10 cellular contexts compared by ENCODE assay signal in genomic region chr4:184644553-184645307, GRCh38. TPM values are rescaled to one million over a fixed set of nuclear protein-coding genes. Genes with fewer than 3 reads are reported as not detected.
DNase-seq lines count a peak whose midpoint lies in the region; ATAC-seq and TF ChIP-seq lines count a peak whose summit lies in the region.
"Had no signal": no experiment of that assay in that cellular context is flagged by ENCODE, and none has a peak within 500 bp of the region (broad histone marks: within the 10 kb centered on the region; RNA-seq: fewer than 3 reads in every experiment).

No MANE protein-coding gene starts in this region.

- H3K27ac Mint-ChIP-seq in neural progenitor cell = no peak overlapping the region
- H3K27ac Mint-ChIP-seq: stimulated activated naive B cell treated with anti-CD40 and anti-IgM and Interleukin-4, amounts not matched to agents 10 μg/mL and 1 μg/mL and 100 μg/mL, for 72 hours had no signal

- H3K36me3 Mint-ChIP-seq in neural progenitor cell = peaks cover 17% of the 10 kb centered on the region

- peaks cover 15% of the 10 kb centered on the region; the same call in 1 of the 2 replicates for H3K36me3 ChIP-seq in MM.1S (replicated peaks; ENCODE audit: insufficient read depth, low read length)
- peaks cover 5% of the 10 kb centered on the region for H3K36me3 ChIP-seq in brain microvascular endothelial cell (replicated peaks)
- H3K36me3 ChIP-seq in neural progenitor cell = no peaks in the 10 kb centered on the region
- no peaks in the 10 kb centered on the region for H3K36me3 ChIP-seq in breast epithelium
- no peaks in the 10 kb centered on the region; the same call in 1 of the 2 replicates for H3K36me3 ChIP-seq in PC-3 (ENCODE audit: low read depth, low read length)

- in situ Hi-C loops in brain microvascular endothelial cell (cut with HindIII; ENCODE audit: low pct_ligation_motif_present, low sequenced_read_pairs) = no loop called here

- H3F3A ChIP-seq in MM.1S (ENCODE audit: insufficient read depth, low read length) (peaks cover 34% of the 10 kb centered on the region), neural progenitor cell (ENCODE audit: low read depth) (peaks cover 17% of the 10 kb centered on the region), PC-3 (ENCODE audit: low read length, unreplicated experiment) (no peaks in the 10 kb centered on the region)

- no peak overlapping the region for H2AFZ ChIP-seq in MM.1S (ENCODE audit: low read length)
- H2AFZ ChIP-seq in neural progenitor cell (replicated peaks) = no peak overlapping the region
- H2AFZ ChIP-seq in PC-3 (ENCODE audit: low read length) = no peak overlapping the region

- peaks cover 97% of the 10 kb centered on the region for H3K79me2 ChIP-seq in MM.1S (ENCODE audit: low read length)
- H3K79me2 ChIP-seq in neural progenitor cell (ENCODE audit: low read depth) = peaks cover 92% of the 10 kb centered on the region
- H3K79me2 ChIP-seq in PC-3 (ENCODE audit: low read length) = peaks cover 79% of the 10 kb centered on the region

- POLR2A ChIA-PET in PC-3 (lab: Charles Lee; ENCODE audit: unreplicated experiment) = no interaction called here

- H3K9me3 Mint-ChIP-seq in neural progenitor cell = no peaks in the 10 kb centered on the region
- H3K9me3 Mint-ChIP-seq: stimulated activated naive B cell treated with anti-CD40 and anti-IgM and Interleukin-4, amounts not matched to agents 10 μg/mL and 1 μg/mL and 100 μg/mL, for 72 hours had no signal

- peaks cover 32% of the 10 kb centered on the region for H3K4me1 ChIP-seq in MM.1S (ENCODE audit: low read length)
- peaks cover 20% of the 10 kb centered on the region for H3K4me1 ChIP-seq in neural progenitor cell
- peaks cover 4 to 11% of the 10 kb centered on the region in 2 donors for H3K4me1 ChIP-seq in breast epithelium
- peaks cover 11% of the 10 kb centered on the region for H3K4me1 ChIP-seq in PC-3 (ENCODE audit: insufficient read depth, low read length)

- H3K4me1 Mint-ChIP-seq in neural progenitor cell = peaks cover 52% of the 10 kb centered on the region

- no peak overlapping the region for H3K27ac ChIP-seq in MM.1S (ENCODE audit: low read length)
- H3K27ac ChIP-seq in brain microvascular endothelial cell = peak overlapping the region; percentile 69
- H3K27ac ChIP-seq in neural progenitor cell = no peak overlapping the region
- no peak overlapping the region for H3K27ac ChIP-seq in breast epithelium
- H3K27ac ChIP-seq in PC-3 (ENCODE audit: low read length) = no peak overlapping the region

- no peak for ATAC-seq in PC-3
- ATAC-seq: stimulated activated naive B cell treated with anti-CD40 and anti-IgM and Interleukin-4, amounts not matched to agents 10 μg/mL and 1 μg/mL and 100 μg/mL, for 72 hours had no signal

- no peaks in the 10 kb centered on the region for H3K27me3 ChIP-seq in MM.1S (replicated peaks; ENCODE audit: insufficient read depth, low read length)
- no peaks in the 10 kb centered on the region for H3K27me3 ChIP-seq in brain microvascular endothelial cell (replicated peaks)
- H3K27me3 ChIP-seq in neural progenitor cell = no peaks in the 10 kb centered on the region
- no peaks in the 10 kb centered on the region for H3K27me3 ChIP-seq in breast epithelium
- H3K27me3 ChIP-seq in PC-3 (ENCODE audit: low read length) = no peaks in the 10 kb centered on the region

- DNase-seq in activated CD4-positive, alpha-beta T cell treated with anti-CD3 and anti-CD28 coated beads for 48 hours = peak; percentile 12
- no peak for DNase-seq in activated CD4-positive, alpha-beta T cell treated with anti-CD3 and anti-CD28 coated beads for 4 hours
- DNase-seq in MM.1S (no peak), brain microvascular endothelial cell (no peak), neural progenitor cell (ENCODE audit: low spot score) (no peak), breast epithelium (ENCODE audit: low spot score in 2 of 2) (no peak), PC-3 (no peak), inferior parietal cortex (ENCODE audit: extremely low spot score) (no peak)
- DNase-seq: NCI-H2029 treated with DMSO at 0.1 percent for 48 hours; stimulated activated naive B cell treated with anti-CD40 and anti-IgM and Interleukin-4, amounts not matched to agents 10 μg/mL and 1 μg/mL and 100 μg/mL, for 72 hours had no signal

- peak overlapping the region; percentile 82; the same call in 1 of the 2 replicates for H3K4me2 ChIP-seq in MM.1S (ENCODE audit: low read depth, low read length)
- H3K4me2 ChIP-seq in neural progenitor cell = peak overlapping the region; percentile 9
- H3K4me2 ChIP-seq in PC-3 (ENCODE audit: low read length) = no peak overlapping the region

- no peaks in the 10 kb centered on the region for H3K9me2 ChIP-seq in MM.1S (replicated peaks; ENCODE audit: insufficient read depth, low read length)
- no peaks in the 10 kb centered on the region for H3K9me2 ChIP-seq in PC-3 (replicated peaks; ENCODE audit: low read length)

- no peak for TF ChIP-seq CTCF in MM.1S (IDR thresholded peaks at IDR 0.05; ENCODE audit: low read length)
- TF ChIP-seq CTCF in brain microvascular endothelial cell (IDR thresholded peaks at IDR 0.05; ENCODE audit: low read depth, low read length, missing control alignments) = no peak
- no peak for TF ChIP-seq CTCF in neural progenitor cell (IDR thresholded peaks at IDR 0.05)
- TF ChIP-seq CTCF in breast epithelium (IDR thresholded peaks at IDR 0.05) = no peak
- TF ChIP-seq CTCF in PC-3 (conservative IDR thresholded peaks at IDR 0.05; ENCODE audit: low read depth, low read length) = no peak

- CTCF ChIA-PET in PC-3 (lab: Charles Lee) = no interaction called here

- TF ChIP-seq POLR2A in breast epithelium (IDR thresholded peaks at IDR 0.05) = no peak

- H3K9me3 ChIP-seq in MM.1S (replicated peaks; ENCODE audit: insufficient read depth, low read length) (no peaks in the 10 kb centered on the region), neural progenitor cell (ENCODE audit: low read depth) (no peaks in the 10 kb centered on the region), breast epithelium (no peaks in the 10 kb centered on the region), PC-3 (ENCODE audit: low read length) (no peaks in the 10 kb centered on the region)

- no peak overlapping the region; the same call in 1 of the 2 replicates for H3K4me3 ChIP-seq in MM.1S (ENCODE audit: low read length)
- no peak overlapping the region for H3K4me3 ChIP-seq in brain microvascular endothelial cell (ENCODE audit: low read depth, low read length)
- no peak overlapping the region for H3K4me3 ChIP-seq in neural progenitor cell
- H3K4me3 ChIP-seq in breast epithelium = no peak overlapping the region
- no peak overlapping the region for H3K4me3 ChIP-seq in PC-3 (ENCODE audit: low read length)

- intact Hi-C loops in breast epithelium (cut with DNase I; ENCODE audit: low total_unique reads) (no loop called here), PC-3 (cut with micrococcal nuclease) (loop anchor here (5.0 to 10.0 kb wide), 2 partner anchors 103 to 240 kb away; no protein-coding TSS in a partner anchor)

- H3K4me3 Mint-ChIP-seq in neural progenitor cell = peak overlapping the region; percentile 10
- H3K4me3 Mint-ChIP-seq: stimulated activated naive B cell treated with anti-CD40 and anti-IgM and Interleukin-4, amounts not matched to agents 10 μg/mL and 1 μg/mL and 100 μg/mL, for 72 hours had no signal

- H3K27me3 Mint-ChIP-seq in neural progenitor cell (ENCODE audit: insufficient read depth, low read depth) = peaks cover 2% of the 10 kb centered on the region
- H3K27me3 Mint-ChIP-seq: stimulated activated naive B cell treated with anti-CD40 and anti-IgM and Interleukin-4, amounts not matched to agents 10 μg/mL and 1 μg/mL and 100 μg/mL, for 72 hours had no signal

- H4K20me1 ChIP-seq in MM.1S (ENCODE audit: insufficient read depth, low read length) (peaks cover 20% of the 10 kb centered on the region), neural progenitor cell (ENCODE audit: low read depth) (peaks cover 42% of the 10 kb centered on the region), PC-3 (ENCODE audit: low read length) (no peaks in the 10 kb centered on the region)

- H3K9ac ChIP-seq in MM.1S (ENCODE audit: low read length) (no peak overlapping the region), neural progenitor cell (no peak overlapping the region), PC-3 (ENCODE audit: low read length) (no peak overlapping the region)

- BruUV-seq in PC-3 (replicated peaks; lab: Mats Ljungman, UMichigan) = no TSS peak

RNA-seq across cellular contexts. Expression of gene CASP3, which starts 4.5 kb away (rescaled TPM):
- total RNA-seq in neural progenitor cell (ENCODE audit: low replicate concordance) (46.1 and 69.8 TPM in 2 replicates), breast epithelium (10 to 100 TPM; 16.4 to 20.9 (median 16.6) TPM), PC-3 (2014; rRNA removed) (11.1 and 13.2 TPM in 2 replicates)

RNA-seq across cellular contexts. Expression of gene PRIMPOL, which starts 4.8 kb away (rescaled TPM):
- total RNA-seq in neural progenitor cell (ENCODE audit: low replicate concordance) (22.4 and 46.6 TPM in 2 replicates), breast epithelium (10 to 100 TPM; 15.4 to 25.2 (median 15.7) TPM), PC-3 (2014; rRNA removed) (9.3 and 9.4 TPM in 2 replicates)
